22 cellular contexts compared by ENCODE assay signal in genomic region chr12:103519632-103520031, GRCh38. TPM values are rescaled to one million over a fixed set of nuclear protein-coding genes. Genes with fewer than 3 reads are reported as not detected.
DNase-seq lines count a peak whose midpoint lies in the region; ATAC-seq and TF ChIP-seq lines count a peak whose summit lies in the region.
"Had no signal": no experiment of that assay in that cellular context is flagged by ENCODE, and none has a peak within 500 bp of the region (broad histone marks: within the 10 kb centered on the region; RNA-seq: fewer than 3 reads in every experiment).

No MANE protein-coding gene starts in this region.

- no peaks in the 10 kb centered on the region for H3K36me3 ChIP-seq in spleen
- H3K36me3 ChIP-seq: BLaER1 treated with 17β-estradiol and CSF1 and Interleukin-3, amounts not matched to agents 10 nM and 100 nM had no signal

- peaks cover 27% of the 10 kb centered on the region for H3K9me3 Mint-ChIP-seq in activated B cell treated with CpG ODN at 0.5 μM for 24 hours
- H3K9me3 Mint-ChIP-seq in T-cell, result no peaks in the 10 kb centered on the region
- H3K9me3 Mint-ChIP-seq: CD8-positive, alpha-beta memory T cell; HFFc6 had no signal

- ATAC-seq in activated B cell treated with CpG ODN at 0.5 μM for 24 hours (ENCODE audit: low read depth) (no peak), T-cell (replicated peaks in 1 of 4) (no peak)
- ATAC-seq: HCT116, HepG2 had no signal

- CTCF ChIA-PET in activated B cell treated with CpG ODN at 0.5 μM for 24 hours (lab: Charles Lee), result no interaction called here
- CTCF ChIA-PET in T-cell (lab: Charles Lee), result no interaction called here

- no peaks in the 10 kb centered on the region for H3K27me3 ChIP-seq in spleen (replicated peaks in 1 of 7)
- H3K27me3 ChIP-seq: BLaER1 treated with 17β-estradiol and CSF1 and Interleukin-3, amounts not matched to agents 10 nM and 100 nM had no signal

- no peak overlapping the region for H3K27ac ChIP-seq in spleen
- H3K27ac ChIP-seq: BLaER1 treated with 17β-estradiol and CSF1 and Interleukin-3, amounts not matched to agents 10 nM and 100 nM had no signal

- no peak overlapping the region for H3K4me3 ChIP-seq in spleen
- H3K4me3 ChIP-seq: BLaER1 treated with 17β-estradiol and CSF1 and Interleukin-3, amounts not matched to agents 10 nM and 100 nM had no signal

- H3K36me3 Mint-ChIP-seq in activated B cell treated with CpG ODN at 0.5 μM for 24 hours (ENCODE audit: low read depth) (peaks cover 5% of the 10 kb centered on the region), T-cell (no peaks in the 10 kb centered on the region)
- H3K36me3 Mint-ChIP-seq: CD8-positive, alpha-beta memory T cell; IgD-negative memory B cell had no signal

- TF ChIP-seq CTCF in activated B cell treated with CpG ODN at 0.5 μM for 24 hours (IDR thresholded peaks at IDR 0.05) (no peak), spleen (IDR thresholded peaks at IDR 0.05 in 8 of 11, conservative IDR thresholded peaks at IDR 0.05 in 3 of 11) (no peak)

- intact Hi-C loops in activated B cell treated with CpG ODN at 0.5 μM for 24 hours (cut with micrococcal nuclease), result loop anchor here (1.0 kb wide), 2 partner anchors 11 to 14 kb away; no protein-coding TSS in a partner anchor
- intact Hi-C loops in spleen (cut with DNase I; ENCODE audit: low total_unique reads), result no loop called here

- WGBS in spleen, 5 donors, result 67 to 77% (median 70%) methylated on average over 2 of the region's 2 CpGs

- H3K4me1 Mint-ChIP-seq in activated B cell treated with CpG ODN at 0.5 μM for 24 hours (peaks cover 17% of the 10 kb centered on the region), T-cell (no peaks in the 10 kb centered on the region)
- H3K4me1 Mint-ChIP-seq: CD8-positive, alpha-beta memory T cell had no signal

- H3K27me3 Mint-ChIP-seq in activated B cell treated with CpG ODN at 0.5 μM for 24 hours (no peaks in the 10 kb centered on the region), T-cell (peaks cover 0 to 4% of the 10 kb centered on the region in 2 donors)
- H3K27me3 Mint-ChIP-seq: CD8-positive, alpha-beta memory T cell; IgD-negative memory B cell had no signal

- peak overlapping the region; percentile 89 for H3K27ac Mint-ChIP-seq in activated B cell treated with CpG ODN at 0.5 μM for 24 hours
- H3K27ac Mint-ChIP-seq in T-cell, result no peak overlapping the region
- H3K27ac Mint-ChIP-seq: CD8-positive, alpha-beta memory T cell; HFFc6 had no signal

- DNase-seq in activated B cell treated with CpG ODN at 0.5 μM for 24 hours (no peak), kidney glomerular epithelial cell (lab: John Stamatoyannopoulos, UW) (peak; percentile 65), renal cortical epithelial cell (ENCODE audit: low read depth) (peak; percentile 65), T-cell (no peak), GDM1 (lab: John Stamatoyannopoulos, UW) (no peak), spleen (no peak)
- DNase-seq: CD8-positive, alpha-beta memory T cell; COR-L47; DMS 273 treated with DMSO at 0.1 percent for 48 hours; DMS53; DND-41; EL; GOT3; H7; HFFc6 had no signal

- POLR2A ChIA-PET in activated B cell treated with CpG ODN at 0.5 μM for 24 hours (lab: Charles Lee), result no interaction called here
- POLR2A ChIA-PET in T-cell (lab: Charles Lee), result no interaction called here

- H3K4me3 Mint-ChIP-seq in activated B cell treated with CpG ODN at 0.5 μM for 24 hours, result no peak overlapping the region
- no peak overlapping the region for H3K4me3 Mint-ChIP-seq in T-cell
- H3K4me3 Mint-ChIP-seq: B cell; CD8-positive, alpha-beta memory T cell; HFFc6; IgD-negative memory B cell had no signal

- no peaks in the 10 kb centered on the region for H3K9me3 ChIP-seq in spleen

- H3K4me1 ChIP-seq in spleen, result no peaks in the 10 kb centered on the region
- H3K4me1 ChIP-seq: BLaER1 treated with 17β-estradiol and CSF1 and Interleukin-3, amounts not matched to agents 10 nM and 100 nM had no signal

- TF ChIP-seq POLR2A in spleen (IDR thresholded peaks at IDR 0.05), result no peak

RNA-seq across cellular contexts. Expression of gene C12orf42, which starts 23.9 kb away (rescaled TPM):
- total RNA-seq in activated B cell treated with CpG ODN at 0.5 μM for 24 hours (15.0 and 21.0 TPM in 2 replicates), renal cortical epithelial cell (not detected in 2 replicates), T-cell (10 to 100 TPM in 1 of 5 donors, 1 to 10 TPM in 4; 7.5 to 16.9 (median 9.2) TPM), spleen (10 to 100 TPM in 6 of 7 donors, 1 to 10 TPM in 1; 8.9 to 18.1 (median 13.5) TPM)
- 1 to 10 TPM; 3.7 to 6.0 (median 4.4) TPM for polyA plus RNA-seq in spleen
- total RNA-seq: A172, G401, H7, HepG2, HFFc6 had no signal
- polyA plus RNA-seq: HepG2 had no signal

Comparison
In these comparisons a context has a peak if more than half of its experiments do, and no peak if none do; other contexts are left out.
1. DNase-seq: peak in kidney glomerular epithelial cell (single experiment) and renal cortical epithelial cell (single experiment); none in activated B cell treated with CpG ODN at 0.5 μM for 24 hours (single experiment), T-cell (0 of 34), GDM1 (single experiment) and spleen (single experiment).